Comparison of ENCODE assay signal across 20 cellular contexts in the genomic region with DNA sequence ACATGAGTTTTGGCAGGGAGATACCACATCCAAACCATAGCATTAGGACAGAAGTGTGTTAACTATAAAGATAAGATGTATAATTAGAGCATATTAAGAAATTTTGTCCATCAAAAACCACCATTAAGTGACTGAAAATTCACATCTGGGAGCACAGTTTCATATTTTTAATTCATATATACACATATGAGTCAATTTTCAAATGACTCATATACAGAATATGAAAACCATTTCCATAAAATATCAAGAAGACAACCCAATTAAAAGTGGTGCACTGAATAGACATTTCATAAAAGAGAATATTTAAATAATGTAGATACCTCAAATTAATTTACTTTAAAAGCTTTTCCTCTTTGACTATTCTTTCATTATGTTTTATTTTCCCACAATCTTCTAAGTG. TPM values are rescaled to one million over a fixed set of nuclear protein-coding genes. Genes with fewer than 3 reads are reported as not detected.
DNase-seq lines count a peak whose midpoint lies in the region; ATAC-seq and TF ChIP-seq lines count a peak whose summit lies in the region.
"Had no signal": no experiment of that assay in that cellular context is flagged by ENCODE, and none has a peak within 500 bp of the region (broad histone marks: within the 10 kb centered on the region; RNA-seq: fewer than 3 reads in every experiment).

No MANE protein-coding gene starts in this region.

- peaks cover 13% of the 10 kb centered on the region for H3K4me1 Mint-ChIP-seq in activated T-cell treated with anti-CD3 and anti-CD28 coated beads, Interleukin-2, amount 50 U/mL, for 72 hours (ENCODE audit: low read depth)
- peaks cover 9% of the 10 kb centered on the region for H3K4me1 Mint-ChIP-seq in activated naive CD8-positive, alpha-beta T cell (ENCODE audit: low read depth)
- H3K4me1 Mint-ChIP-seq: GM23338 had no signal

- peaks cover 0 to 2% of the 10 kb centered on the region in 2 donors for H3K36me3 Mint-ChIP-seq in activated T-cell treated with anti-CD3 and anti-CD28 coated beads, Interleukin-2, amount 50 U/mL, for 72 hours (ENCODE audit: insufficient read depth in 2 of 2)
- H3K36me3 Mint-ChIP-seq in activated naive CD8-positive, alpha-beta T cell = no peaks in the 10 kb centered on the region

- peak; percentile 29 to 54 for ATAC-seq in activated T-cell treated with anti-CD3 and anti-CD28 coated beads, Interleukin-2, amount 50 U/mL, for 72 hours (replicated peaks in 1 of 2)
- ATAC-seq in HG02759 (IDR thresholded peaks at IDR 0.05; ENCODE audit: unreplicated experiment) (no peak), GM19463 (IDR thresholded peaks at IDR 0.05; ENCODE audit: unreplicated experiment) (no peak)
- ATAC-seq: A549, GM23338, Right ventricle myocardium inferior had no signal

- DNase-seq in activated T-cell treated with anti-CD3 and anti-CD28 coated beads, Interleukin-2, amount 50 U/mL, for 72 hours = no peak
- DNase-seq in activated T-cell treated with anti-CD3 and anti-CD28 coated beads for 4 hours (no peak), HS-5 (ENCODE audit: low read depth) (peak; percentile 47), fibroblast of mammary gland (ENCODE audit: low read depth) (peak; percentile 3), GF-D8 (lab: John Stamatoyannopoulos, UW) (no peak)
- DNase-seq: Calu3; CD4-positive, alpha-beta T cell; DMS79 treated with DMSO at 0.1 percent for 48 hours; GDM1; MG63; NCI-H1092 treated with DMSO at 0.1 percent for 48 hours; NCI-H187; PC-9 had no signal

- H3K27me3 Mint-ChIP-seq in activated T-cell treated with anti-CD3 and anti-CD28 coated beads, Interleukin-2, amount 50 U/mL, for 72 hours (ENCODE audit: low read depth) = peaks cover 20% of the 10 kb centered on the region
- no peaks in the 10 kb centered on the region for H3K27me3 Mint-ChIP-seq in activated naive CD8-positive, alpha-beta T cell
- H3K27me3 Mint-ChIP-seq: CD4-positive, alpha-beta T cell had no signal

- H3K4me3 ChIP-seq in fibroblast of mammary gland (ENCODE audit: control insufficient read depth, low read depth, low read length) = no peak overlapping the region
- H3K4me3 ChIP-seq: A549, GM23338, K562, MG63, PC-9 had no signal

- no peak for TF ChIP-seq CTCF in fibroblast of mammary gland (conservative IDR thresholded peaks at IDR 0.05; ENCODE audit: control insufficient read depth, insufficient read depth, low read depth, low read length)

- H3K4me3 Mint-ChIP-seq in activated T-cell treated with anti-CD3 and anti-CD28 coated beads, Interleukin-2, amount 50 U/mL, for 72 hours = peak overlapping the region; percentile 27 to 58
- H3K4me3 Mint-ChIP-seq in activated naive CD8-positive, alpha-beta T cell = no peak overlapping the region
- H3K4me3 Mint-ChIP-seq: CD4-positive, alpha-beta T cell; GM23338 had no signal

- peaks cover 4 to 5% of the 10 kb centered on the region in 2 donors for H3K9me3 Mint-ChIP-seq in activated T-cell treated with anti-CD3 and anti-CD28 coated beads, Interleukin-2, amount 50 U/mL, for 72 hours
- no peaks in the 10 kb centered on the region for H3K9me3 Mint-ChIP-seq in activated naive CD8-positive, alpha-beta T cell (ENCODE audit: low read depth)
- H3K9me3 Mint-ChIP-seq: CD4-positive, alpha-beta T cell; GM23338 had no signal

- peak overlapping the region; percentile 93 for H3K27ac Mint-ChIP-seq in activated T-cell treated with anti-CD3 and anti-CD28 coated beads, Interleukin-2, amount 50 U/mL, for 72 hours
- H3K27ac Mint-ChIP-seq in activated naive CD8-positive, alpha-beta T cell = peak overlapping the region; percentile 64
- H3K27ac Mint-ChIP-seq: CD4-positive, alpha-beta T cell; GM23338 had no signal

RNA-seq across cellular contexts. Expression of gene MUCL1, which starts 25.3 kb away (rescaled TPM):
- not detected for total RNA-seq in activated T-cell treated with anti-CD3 and anti-CD28 coated beads, Interleukin-2, amount 50 U/mL, for 72 hours
- total RNA-seq: Calu3; CD4-positive, alpha-beta T cell; GM23338; K562; PC-9; Right ventricle myocardium inferior had no signal

Comparison
In these comparisons a context has a peak if more than half of its experiments do, and no peak if none do; other contexts are left out.
1. ATAC-seq: peak in activated T-cell treated with anti-CD3 and anti-CD28 coated beads, Interleukin-2, amount 50 U/mL, for 72 hours (2 of 2); none in HG02759 (single experiment) and GM19463 (single experiment).
2. DNase-seq: peak in HS-5 (single experiment) and fibroblast of mammary gland (single experiment); none in activated T-cell treated with anti-CD3 and anti-CD28 coated beads, Interleukin-2, amount 50 U/mL, for 72 hours (0 of 2), activated T-cell treated with anti-CD3 and anti-CD28 coated beads for 4 hours (single experiment) and GF-D8 (single experiment).